Comparison of ENCODE assay signal across 8 cellular contexts in the genomic region with DNA sequence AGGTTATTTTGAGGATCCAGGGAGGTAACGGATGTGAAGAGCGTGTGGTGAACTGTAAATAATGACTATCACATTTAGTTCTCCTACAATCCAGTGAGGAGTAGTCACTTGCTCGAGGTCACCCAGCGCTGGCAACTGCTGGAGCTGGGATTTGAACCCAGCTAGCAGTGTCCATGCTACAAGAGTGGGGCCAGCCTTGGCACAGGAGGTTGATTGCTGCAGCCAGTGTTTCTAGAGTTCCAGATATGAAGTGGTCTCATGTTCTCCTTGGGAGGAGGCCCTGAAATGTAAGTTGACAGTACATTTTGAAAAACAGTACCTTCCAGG. TPM values are rescaled to one million over a fixed set of nuclear protein-coding genes. Genes with fewer than 3 reads are reported as not detected.
DNase-seq lines count a peak whose midpoint lies in the region; ATAC-seq and TF ChIP-seq lines count a peak whose summit lies in the region.

No MANE protein-coding gene starts in this region.

- H3K27ac ChIP-seq in H9 (ENCODE audit: insufficient read length, low read depth, low read length) (no peak overlapping the region), fibroblast of lung (ENCODE audit: insufficient read depth, low read length) (peak overlapping the region; percentile 97), neural progenitor cell (peak overlapping the region; percentile 97)

- no CpG with 5 or more reads among the region's 4 CpGs for WGBS in H9 (ENCODE audit: extremely low coverage, insufficient read length, low lambda C conversion rate)

- H3K27ac Mint-ChIP-seq in CD14-positive monocyte (peak overlapping the region in 6 of 7 donors; percentile 18 to 95 (median 76)), H9 (peak overlapping the region in 1 of 3 experiments; percentile 74; a peak in 1 of 7 replicates), T-cell (peak overlapping the region; percentile 93 to 96), neural progenitor cell (no peak overlapping the region)

- H3K79me2 ChIP-seq in H9 (ENCODE audit: insufficient read depth, low read length), result no peaks in the 10 kb centered on the region
- H3K79me2 ChIP-seq in fibroblast of lung (ENCODE audit: control insufficient read depth, insufficient read depth, low read length), result peaks cover 14% of the 10 kb centered on the region
- H3K79me2 ChIP-seq in neural progenitor cell (ENCODE audit: low read depth), result peaks cover 18% of the 10 kb centered on the region

- H3K4me3 ChIP-seq in fibroblast of lung (replicated peaks in 1 of 4; ENCODE audit: control extremely low read depth in 1 of 4, insufficient read depth in 1 of 4, low read depth in 3 of 4, low read length in 4 of 4) (peak overlapping the region; percentile 53 to 82 (median 74)), neural progenitor cell (peak overlapping the region; percentile 75)

- H2BK120ac ChIP-seq in H9 (ENCODE audit: low read depth, low read length, poor library complexity, severe bottlenecking), result no peak overlapping the region

- no peak overlapping the region for H3T11ph ChIP-seq in H9 (ENCODE audit: low read length)

- intact Hi-C loops in CD14-positive monocyte (cut with micrococcal nuclease), result loop anchor here (5.0 kb wide), 5 partner anchors 38 to 547 kb away; a partner anchor contains a TSS

- H3K4me1 ChIP-seq in H9 (ENCODE audit: insufficient read depth, low read length), result peaks cover 3% of the 10 kb centered on the region; the same call in 1 of the 2 replicates
- H3K4me1 ChIP-seq in fibroblast of lung (ENCODE audit: control insufficient read depth, extremely low read depth, insufficient read depth, low read length), result peaks cover 13% of the 10 kb centered on the region
- H3K4me1 ChIP-seq in neural progenitor cell, result peaks cover 7% of the 10 kb centered on the region

- H3K9me3 ChIP-seq in H9 (ENCODE audit: control insufficient read depth, low read depth, low read length), result no peaks in the 10 kb centered on the region
- no peaks in the 10 kb centered on the region for H3K9me3 ChIP-seq in fibroblast of lung (ENCODE audit: control insufficient read depth, insufficient read depth, low read depth, low read length)
- H3K9me3 ChIP-seq in neural progenitor cell (ENCODE audit: low read depth), result no peaks in the 10 kb centered on the region

- POLR2A ChIA-PET in T-cell (lab: Charles Lee), result interaction anchor here (0.6 to 1.4 kb wide), 2 partner anchors 11 to 12 kb away, joined by 4 to 5 read pairs; no protein-coding TSS in a partner anchor

- peaks cover 19 to 27% of the 10 kb centered on the region in 2 donors for H3K36me3 Mint-ChIP-seq in CD14-positive monocyte
- H3K36me3 Mint-ChIP-seq in H9 (ENCODE audit: insufficient read depth in 1 of 3, low read depth in 3 of 3), result peaks cover 28 to 40% (median 37%) of the 10 kb centered on the region in 3 experiments
- H3K36me3 Mint-ChIP-seq in T-cell, result peaks cover 23% of the 10 kb centered on the region
- H3K36me3 Mint-ChIP-seq in neural progenitor cell, result peaks cover 29% of the 10 kb centered on the region

- no peak overlapping the region for H3K23ac ChIP-seq in H9 (ENCODE audit: insufficient read length, low read depth, low read length)

- H2BK12ac ChIP-seq in H9 (ENCODE audit: insufficient read length, low read depth, low read length), result no peak overlapping the region

- H3K23me2 ChIP-seq in H9 (ENCODE audit: insufficient read length, low read depth, low read length, poor library complexity, severe bottlenecking), result peaks cover 12% of the 10 kb centered on the region

- DNase-seq in CD14-positive monocyte (ENCODE audit: low spot score) (no peak), H9 (no peak), T-cell (no peak), fibroblast of lung (ENCODE audit: low read depth in 2 of 2) (peak; percentile 51 to 70), neural progenitor cell (ENCODE audit: low spot score) (peak; percentile 47), GM20000 (ENCODE audit: low spot score) (no peak), epidermal melanocyte (ENCODE audit: insufficient read length, low spot score) (no peak)

- peaks cover 52% of the 10 kb centered on the region for H3F3A ChIP-seq in neural progenitor cell (ENCODE audit: low read depth)

- H2BK20ac ChIP-seq in H9 (ENCODE audit: low read depth, low read length, poor library complexity, severe bottlenecking), result no peak overlapping the region

- H4K20me1 ChIP-seq in H9 (ENCODE audit: control insufficient read depth, insufficient read depth, insufficient read length) (no peaks in the 10 kb centered on the region), fibroblast of lung (ENCODE audit: control insufficient read depth, extremely low read depth, insufficient read depth, low read length) (no peaks in the 10 kb centered on the region), neural progenitor cell (ENCODE audit: low read depth) (peaks cover 10% of the 10 kb centered on the region)

- H4K91ac ChIP-seq in H9 (ENCODE audit: insufficient read length, low read depth, low read length), result no peak overlapping the region

- H3K56ac ChIP-seq in H9 (ENCODE audit: insufficient read length, low read depth, low read length), result no peak overlapping the region

- H3K27me3 Mint-ChIP-seq in CD14-positive monocyte (ENCODE audit: low read depth in 3 of 3), result peaks cover 0 to 8% (median 5%) of the 10 kb centered on the region in 3 donors
- H3K27me3 Mint-ChIP-seq in H9 (ENCODE audit: low read depth), result peaks cover 18% of the 10 kb centered on the region
- peaks cover 4 to 5% of the 10 kb centered on the region in 2 donors for H3K27me3 Mint-ChIP-seq in T-cell
- peaks cover 17% of the 10 kb centered on the region for H3K27me3 Mint-ChIP-seq in neural progenitor cell (ENCODE audit: insufficient read depth, low read depth)

- ATAC-seq in T-cell (replicated peaks in 1 of 4) (peak in 2 of 4 experiments; percentile 1), HG02885 (IDR thresholded peaks at IDR 0.05; ENCODE audit: poor library complexity, unreplicated experiment) (no peak)

- H3K36me3 ChIP-seq in fibroblast of lung (ENCODE audit: control insufficient read depth, insufficient read depth, low read length) (peaks cover 2% of the 10 kb centered on the region), neural progenitor cell (no peaks in the 10 kb centered on the region)

- H4K5ac ChIP-seq in H9 (ENCODE audit: insufficient read length, low read depth, low read length), result no peak overlapping the region

- H2BK15ac ChIP-seq in H9 (ENCODE audit: low read depth, low read length), result no peak overlapping the region

- no peak overlapping the region for H3K18ac ChIP-seq in H9 (ENCODE audit: insufficient read length, low read depth, low read length)

- H3K14ac ChIP-seq in H9 (ENCODE audit: insufficient read depth, low read length), result no peak overlapping the region

- peak overlapping the region; percentile 76 for H3K4me2 ChIP-seq in H9 (ENCODE audit: insufficient read depth, insufficient read length, low read length)
- peak overlapping the region; percentile 97 for H3K4me2 ChIP-seq in fibroblast of lung (ENCODE audit: extremely low read depth, insufficient read depth, low read length)
- peak overlapping the region; percentile 82 for H3K4me2 ChIP-seq in neural progenitor cell

- no peak overlapping the region for H4K8ac ChIP-seq in H9 (replicated peaks; ENCODE audit: insufficient read length, low read depth, low read length)

- H3K4me1 Mint-ChIP-seq in CD14-positive monocyte, result peaks cover 52% of the 10 kb centered on the region
- peaks cover 26 to 31% of the 10 kb centered on the region in 2 experiments for H3K4me1 Mint-ChIP-seq in H9
- peaks cover 75 to 82% (median 76%) of the 10 kb centered on the region in 3 donors for H3K4me1 Mint-ChIP-seq in T-cell
- peaks cover 55% of the 10 kb centered on the region for H3K4me1 Mint-ChIP-seq in neural progenitor cell

- TF ChIP-seq CTCF in CD14-positive monocyte (IDR thresholded peaks at IDR 0.05) (no peak), H9 (conservative IDR thresholded peaks at IDR 0.05) (no peak), fibroblast of lung (conservative IDR thresholded peaks at IDR 0.05 in 1 of 2, IDR thresholded peaks at IDR 0.05 in 1 of 2; ENCODE audit: low read depth in 1 of 2, low read length in 2 of 2) (peak in 1 of 2 donors; percentile 9), neural progenitor cell (IDR thresholded peaks at IDR 0.05) (no peak), GM20000 (IDR thresholded peaks at IDR 0.05; ENCODE audit: extremely low read depth, missing control alignments) (no peak)

- no peak overlapping the region for H2AFZ ChIP-seq in H9 (ENCODE audit: low read length)
- H2AFZ ChIP-seq in fibroblast of lung (ENCODE audit: low read length), result no peak overlapping the region
- no peak overlapping the region for H2AFZ ChIP-seq in neural progenitor cell (replicated peaks)

- H3K27me3 ChIP-seq in H9 (ENCODE audit: insufficient read depth, low read length) (no peaks in the 10 kb centered on the region), fibroblast of lung (ENCODE audit: control insufficient read depth, insufficient read depth, low read length) (no peaks in the 10 kb centered on the region), neural progenitor cell (peaks cover 15% of the 10 kb centered on the region)

- no peak overlapping the region for H2AK5ac ChIP-seq in H9 (ENCODE audit: insufficient read length, low read length)

- H3K9me3 Mint-ChIP-seq in CD14-positive monocyte (no peaks in the 10 kb centered on the region), H9 (peaks cover 2 to 3% of the 10 kb centered on the region in 2 experiments; a peak in 3 of 5 replicates), T-cell (no peaks in the 10 kb centered on the region), neural progenitor cell (peaks cover 3% of the 10 kb centered on the region)

- CTCF ChIA-PET in T-cell (lab: Charles Lee), result interaction anchor here (0.6 to 7.1 kb wide), 15 partner anchors 11 to 588 kb away, joined by 3 to 122 read pairs (median 7); a partner anchor contains a TSS

- H2BK5ac ChIP-seq in H9 (ENCODE audit: insufficient read length, low read length), result no peak overlapping the region

- H3K4me3 Mint-ChIP-seq in CD14-positive monocyte, result peak overlapping the region; percentile 87 to 89
- peak overlapping the region; percentile 83 to 85 for H3K4me3 Mint-ChIP-seq in H9
- H3K4me3 Mint-ChIP-seq in T-cell, result peak overlapping the region; percentile 84 to 93 (median 89)
- peak overlapping the region; percentile 91 for H3K4me3 Mint-ChIP-seq in neural progenitor cell

- no peak overlapping the region for H3K4ac ChIP-seq in H9 (ENCODE audit: low read depth, low read length)

- peak overlapping the region; percentile 48 for H3K9ac ChIP-seq in H9 (ENCODE audit: extremely low read depth, insufficient read length, low read length)
- peak overlapping the region; percentile 97 for H3K9ac ChIP-seq in fibroblast of lung (ENCODE audit: insufficient read depth, low read length)
- H3K9ac ChIP-seq in neural progenitor cell, result peak overlapping the region; percentile 78

- no peaks in the 10 kb centered on the region for H3K79me1 ChIP-seq in H9 (ENCODE audit: insufficient read depth, low read depth, low read length, poor library complexity, severe bottlenecking)

RNA-seq across cellular contexts. Expression of a gene that starts 0.8 kb away (rescaled TPM):
- polyA plus RNA-seq in CD14-positive monocyte, result 10 to 100 TPM; 23.2 to 32.6 TPM
- total RNA-seq in H9 (2021), result 11.3 and 12.0 TPM in 2 replicates
- total RNA-seq in T-cell, result 10 to 100 TPM; 17.7 to 29.8 (median 27.5) TPM
- 15.4 and 20.6 TPM in 2 replicates for total RNA-seq in fibroblast of lung
- polyA plus RNA-seq in fibroblast of lung, result 20.2 and 24.9 TPM in 2 replicates
- polyA plus RNA-seq in fibroblast of lung (2012), result 34.3 and 34.9 TPM in 2 replicates
- 1.3 and 17.5 TPM in 2 replicates for polyA minus RNA-seq in fibroblast of lung (ENCODE audit: low replicate concordance)
- 3.8 and 10.6 TPM in 2 replicates for total RNA-seq in neural progenitor cell (ENCODE audit: low replicate concordance)

RNA-seq across cellular contexts. Expression of a gene that starts 1.0 kb away (rescaled TPM):
- 10 to 100 TPM in 1 of 2 donors, not detected in 1; 13.3 TPM for polyA plus RNA-seq in CD14-positive monocyte
- total RNA-seq in H9 (2021), result 18,417 and 20,652 TPM in 2 replicates
- over 10,000 TPM; 10,537 to 37,987 (median 30,491) TPM for total RNA-seq in T-cell
- total RNA-seq in fibroblast of lung, result 67,954 and 162,287 TPM in 2 replicates
- 75.4 and 110 TPM in 2 replicates for polyA plus RNA-seq in fibroblast of lung
- 16.4 and 31.6 TPM in 2 replicates for polyA plus RNA-seq in fibroblast of lung (2012)
- 7,676 and 19,551 TPM in 2 replicates for polyA minus RNA-seq in fibroblast of lung (ENCODE audit: low replicate concordance)
- total RNA-seq in neural progenitor cell (ENCODE audit: low replicate concordance), result 1,307 and 2,709 TPM in 2 replicates

RNA-seq across cellular contexts. Expression of a gene that starts 6.1 kb away (rescaled TPM):
- polyA plus RNA-seq in CD14-positive monocyte (under 1 TPM; 0.13 to 0.42 TPM), fibroblast of lung (0.77 and 3.9 TPM in 2 replicates)
- total RNA-seq in H9 (2021) (21.6 and 24.4 TPM in 2 replicates), T-cell (1 to 10 TPM in 2 of 5 donors, under 1 TPM in 3; 0.12 to 1.3 (median 0.57) TPM), fibroblast of lung (under 0.01 and 0.66 TPM in 2 replicates), neural progenitor cell (ENCODE audit: low replicate concordance) (13.2 and 31.9 TPM in 2 replicates)
- polyA plus RNA-seq in fibroblast of lung (2012), result 0.63 and 2.3 TPM in 2 replicates
- 2.2 and 4.4 TPM in 2 replicates for polyA minus RNA-seq in fibroblast of lung (ENCODE audit: low replicate concordance)

RNA-seq across cellular contexts. Expression of a gene that starts 8.1 kb away (rescaled TPM):
- polyA plus RNA-seq in CD14-positive monocyte, result under 1 TPM; 0.27 to 0.36 TPM
- 1.3 and 1.6 TPM in 2 replicates for total RNA-seq in H9 (2021)
- 10 to 100 TPM; 34.9 to 57.1 (median 51.9) TPM for total RNA-seq in T-cell
- total RNA-seq in fibroblast of lung, result 0.17 TPM in 1 of 2 replicates, not detected in the other
- 0.07 TPM in 1 of 2 replicates, not detected in the other for polyA plus RNA-seq in fibroblast of lung
- not detected in 2 replicates for polyA plus RNA-seq in fibroblast of lung (2012)
- polyA minus RNA-seq in fibroblast of lung (ENCODE audit: low replicate concordance), result not detected in 2 replicates
- total RNA-seq in neural progenitor cell (ENCODE audit: low replicate concordance), result 0.56 and 0.86 TPM in 2 replicates

RNA-seq across cellular contexts. Expression of a gene that starts 14.9 kb away (rescaled TPM):
- not detected for polyA plus RNA-seq in CD14-positive monocyte
- total RNA-seq in H9 (2021), result 0.94 and 1.9 TPM in 2 replicates
- total RNA-seq in T-cell, result under 1 TPM in 2 of 5 donors, not detected in 3; 0.19 to 0.46 TPM
- 0.17 and 0.26 TPM in 2 replicates for total RNA-seq in fibroblast of lung
- 0.59 TPM in 1 of 2 replicates, not detected in the other for polyA plus RNA-seq in fibroblast of lung
- 0.84 TPM in 2 replicates for polyA plus RNA-seq in fibroblast of lung (2012)
- not detected in 2 replicates for polyA minus RNA-seq in fibroblast of lung (ENCODE audit: low replicate concordance)
- 0.09 and 0.25 TPM in 2 replicates for total RNA-seq in neural progenitor cell (ENCODE audit: low replicate concordance)

Comparison
In these comparisons a context has a peak if more than half of its experiments do, and no peak if none do; other contexts are left out.
1. DNase-seq: peak in fibroblast of lung (2 of 2) and neural progenitor cell (single experiment); none in CD14-positive monocyte (single experiment), H9 (single experiment), T-cell (0 of 34), GM20000 (single experiment) and epidermal melanocyte (single experiment).
2. Peak in every context shown above with its lines, with median percentiles within 50 percentile points of each other: H3K4me3 Mint-ChIP-seq, H3K4me2 ChIP-seq and H3K9ac ChIP-seq.